ENCODE assay signal across 10 cellular contexts in the genomic region with DNA sequence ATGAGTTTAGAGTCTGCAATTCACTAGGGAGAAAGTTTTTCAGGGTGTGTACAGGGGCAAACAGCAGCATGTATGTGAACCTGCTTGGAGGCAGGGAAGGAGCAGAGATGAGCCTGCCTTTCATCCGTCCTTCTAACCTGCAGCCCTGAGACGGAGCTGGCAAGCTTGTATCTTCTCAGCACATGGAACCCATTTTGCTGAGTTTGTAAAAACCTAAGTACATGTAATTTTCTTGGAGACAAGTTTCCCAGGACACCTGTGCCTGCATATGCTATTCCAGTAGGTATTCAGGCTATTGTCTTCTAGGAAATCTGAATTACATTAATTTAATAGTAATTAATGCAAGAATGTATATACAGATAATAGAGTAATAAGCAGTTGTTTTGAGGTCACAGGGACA. TPM values are rescaled to one million over a fixed set of nuclear protein-coding genes. Genes with fewer than 3 reads are reported as not detected.
"Had no signal": no experiment of that assay in that cellular context is flagged by ENCODE, and none has a peak within 500 bp of the region (broad histone marks: within the 10 kb centered on the region; RNA-seq: fewer than 3 reads in every experiment).

No MANE protein-coding gene starts in this region.

- H3K27ac ChIP-seq: GM23248, KMS-11 had no signal

- H3K4me3 ChIP-seq: GM23248, HAP-1 had no signal

- H3K4me1 ChIP-seq: HAP-1 had no signal

- H3K36me3 ChIP-seq: HAP-1 had no signal

- H2AFZ ChIP-seq: GM23248 had no signal

- H3K9me3 ChIP-seq: HAP-1 had no signal

- H3K4me2 ChIP-seq: KMS-11 had no signal

- ATAC-seq: HCT116 had no signal

- H3K9ac ChIP-seq: GM23248, KMS-11 had no signal

- FAIRE-seq: HTR-8/SVneo had no signal

- DNase-seq: GM23248, GOT3, H7, HFFc6, KBM-7 had no signal

RNA-seq across cellular contexts. Expression of a gene that starts 28.8 kb away (rescaled TPM):
- total RNA-seq: HT-29 had no signal
